In the genomic region with DNA sequence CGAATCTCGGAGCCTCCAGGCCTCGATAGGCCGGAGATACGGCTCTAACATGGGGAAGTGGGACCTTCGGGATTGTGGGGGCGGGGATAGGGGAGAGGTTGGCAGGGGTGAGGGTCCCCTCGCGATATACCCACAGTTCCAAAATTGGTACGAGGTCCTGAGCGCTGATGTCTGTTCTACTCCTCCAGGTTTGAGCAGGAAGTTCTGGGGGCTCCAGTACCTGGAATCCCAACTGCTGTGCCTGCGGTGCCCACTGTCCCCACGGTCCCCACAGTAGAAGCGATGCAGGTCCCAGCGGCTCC, we compare ENCODE assay signal across 8 cellular contexts. TPM values are rescaled to one million over a fixed set of nuclear protein-coding genes. Genes with fewer than 3 reads are reported as not detected.
A peak's percentile ranks its signal among the peaks of the same experiment; 100 is the strongest.
DNase-seq lines count a peak whose midpoint lies in the region; ATAC-seq, FAIRE-seq and TF ChIP-seq lines count a peak whose summit lies in the region.

No MANE protein-coding gene starts in this region.

- H3K36me3 Mint-ChIP-seq in astrocyte (ENCODE audit: low read depth, unreplicated experiment) (peaks cover 3% of the 10 kb centered on the region), memory B cell (peaks cover 23% of the 10 kb centered on the region)

- intact Hi-C loops in cardiac septum (cut with DNase I) (loop anchor here (2.0 kb wide), 2 partner anchors 16 kb away; partner anchors contain the start of gene HAUS5), vagina (cut with DNase I) (no loop called here)

- peaks cover 24% of the 10 kb centered on the region for H3K79me2 ChIP-seq in astrocyte (ENCODE audit: insufficient read depth, low read length)

- peak overlapping the region; percentile 100 for H3K4me3 Mint-ChIP-seq in astrocyte (ENCODE audit: unreplicated experiment)
- H3K4me3 Mint-ChIP-seq in memory B cell, result peak overlapping the region; percentile 96

- no peaks in the 10 kb centered on the region for H4K20me1 ChIP-seq in astrocyte (ENCODE audit: insufficient read depth, low read length)

- H3K9me3 Mint-ChIP-seq in astrocyte (ENCODE audit: unreplicated experiment) (no peaks in the 10 kb centered on the region), memory B cell (no peaks in the 10 kb centered on the region)

- TF ChIP-seq POLR2A in vagina (IDR thresholded peaks at IDR 0.05), result no peak

- H3K27ac ChIP-seq in right atrium auricular region, result peak overlapping the region; percentile 92
- peak overlapping the region; percentile 81 for H3K27ac ChIP-seq in astrocyte (ENCODE audit: low read depth, low read length)
- H3K27ac ChIP-seq in vagina, result peak overlapping the region; percentile 88

- H3K36me3 ChIP-seq in right atrium auricular region (peaks cover 41% of the 10 kb centered on the region), astrocyte (ENCODE audit: insufficient read depth, low read length) (peaks cover 20% of the 10 kb centered on the region), vagina (peaks cover 0 to 41% of the 10 kb centered on the region in 2 donors)

- DNase-seq in right atrium auricular region (ENCODE audit: low spot score) (no peak), cardiac septum (ENCODE audit: low spot score) (no peak), astrocyte (ENCODE audit: low read depth) (no peak), memory B cell (ENCODE audit: low spot score in 2 of 2) (no peak), vagina (ENCODE audit: extremely low spot score in 2 of 2) (no peak)
- DNase-seq in effector CD8-positive, alpha-beta T cell (lab: John Stamatoyannopoulos, UW), result no peak

- H3K9ac ChIP-seq in astrocyte (ENCODE audit: low read length), result peak overlapping the region; percentile 95

- H3K4me2 ChIP-seq in astrocyte (ENCODE audit: low read length), result peak overlapping the region; percentile 99

- H3K4me3 ChIP-seq in right atrium auricular region (peak overlapping the region; percentile 100), astrocyte (ENCODE audit: insufficient read depth, low read depth, low read length) (peak overlapping the region; percentile 79), vagina (peak overlapping the region; percentile 80 to 84)

- H3K27ac Mint-ChIP-seq in astrocyte (ENCODE audit: unreplicated experiment) (peak overlapping the region; percentile 98), memory B cell (peak overlapping the region; percentile 96)

- no peak for FAIRE-seq in astrocyte (lab: Jason Lieb, UNC)

- H3K27me3 Mint-ChIP-seq in astrocyte (ENCODE audit: low read depth, unreplicated experiment) (no peaks in the 10 kb centered on the region), memory B cell (no peaks in the 10 kb centered on the region)

- no peak for TF ChIP-seq CTCF in right atrium auricular region (IDR thresholded peaks at IDR 0.05)
- TF ChIP-seq CTCF in astrocyte (IDR thresholded peaks at IDR 0.05; ENCODE audit: insufficient read depth, low read depth, low read length), result no peak
- no peak for TF ChIP-seq CTCF in vagina (IDR thresholded peaks at IDR 0.05)

- H2AFZ ChIP-seq in astrocyte (ENCODE audit: low read depth, low read length), result peak overlapping the region; percentile 70

- no peaks in the 10 kb centered on the region for H3K27me3 ChIP-seq in right atrium auricular region
- no peaks in the 10 kb centered on the region for H3K27me3 ChIP-seq in astrocyte (ENCODE audit: insufficient read depth, low read length)
- no peaks in the 10 kb centered on the region for H3K27me3 ChIP-seq in vagina

- H3K4me1 Mint-ChIP-seq in astrocyte (ENCODE audit: low read depth, unreplicated experiment), result peaks cover 5% of the 10 kb centered on the region
- H3K4me1 Mint-ChIP-seq in memory B cell, result peaks cover 12% of the 10 kb centered on the region

- H3K4me1 ChIP-seq in right atrium auricular region (peaks cover 0 to 20% of the 10 kb centered on the region in 2 donors), astrocyte (ENCODE audit: insufficient read depth, low read length) (no peaks in the 10 kb centered on the region), vagina (peaks cover 23% of the 10 kb centered on the region)

- ATAC-seq in memory B cell (ENCODE audit: low read depth) (no peak), GM18870 (IDR thresholded peaks at IDR 0.05; ENCODE audit: unreplicated experiment) (no peak), GM18511 (IDR thresholded peaks at IDR 0.05; ENCODE audit: unreplicated experiment) (no peak)

- H3K9me3 ChIP-seq in right atrium auricular region (no peaks in the 10 kb centered on the region), astrocyte (ENCODE audit: insufficient read depth, low read depth, low read length) (no peaks in the 10 kb centered on the region), vagina (no peaks in the 10 kb centered on the region)

RNA-seq across cellular contexts. Expression of gene RBM42, which starts 0.4 kb away (rescaled TPM):
- 10 to 100 TPM; 40.4 to 52.4 TPM for total RNA-seq in right atrium auricular region
- 56.2 TPM for total RNA-seq in cardiac septum
- total RNA-seq in astrocyte, result 102 and 106 TPM in 2 replicates
- 54.3 TPM for total RNA-seq in vagina

RNA-seq across cellular contexts. Expression of gene ETV2, which starts 12.3 kb away (rescaled TPM):
- total RNA-seq in right atrium auricular region, result 1 to 10 TPM in 1 of 2 donors, not detected in 1; 1.2 TPM
- total RNA-seq in cardiac septum, result 0.78 TPM
- total RNA-seq in astrocyte, result 0.45 TPM in 1 of 2 replicates, not detected in the other
- total RNA-seq in vagina, result not detected

RNA-seq across cellular contexts. Expression of gene HAUS5, which starts 16.7 kb away (rescaled TPM):
- total RNA-seq in right atrium auricular region, result 1 to 10 TPM; 2.2 to 3.9 TPM
- 5.9 TPM for total RNA-seq in cardiac septum
- 5.3 and 6.0 TPM in 2 replicates for total RNA-seq in astrocyte
- 11.0 TPM for total RNA-seq in vagina

RNA-seq across cellular contexts. Expression of gene COX6B1, which starts 18.8 kb away (rescaled TPM):
- total RNA-seq in right atrium auricular region (1,000 to 10,000 TPM; 1,397 to 1,663 TPM), cardiac septum (1,054 TPM), astrocyte (326 and 344 TPM in 2 replicates), vagina (265 TPM)

RNA-seq across cellular contexts. Expression of gene UPK1A, which starts 37.0 kb away (rescaled TPM):
- total RNA-seq in right atrium auricular region (not detected), cardiac septum (not detected), astrocyte (0.18 TPM in 1 of 2 replicates, not detected in the other), vagina (9.1 TPM)
